In the genomic region with DNA sequence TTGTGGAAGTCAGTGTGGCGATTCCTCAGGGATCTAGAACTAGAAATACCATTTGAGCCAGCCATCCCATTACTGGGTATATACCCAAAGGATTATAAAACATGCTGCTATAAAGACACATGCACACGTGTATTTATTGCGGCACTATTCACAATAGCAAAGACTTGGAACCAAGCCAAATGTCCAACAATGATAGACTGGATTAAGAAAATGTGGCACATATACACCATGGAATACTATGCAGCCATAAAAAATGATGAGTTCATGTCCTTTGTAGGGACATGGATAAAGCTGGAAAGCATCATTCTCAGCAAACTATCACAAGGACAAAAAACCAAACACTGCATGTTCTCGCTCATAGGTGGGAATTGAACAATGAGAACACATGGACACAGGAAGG, we compare ENCODE assay signal across 2 cellular contexts. TPM values are rescaled to one million over a fixed set of nuclear protein-coding genes. Genes with fewer than 3 reads are reported as not detected.
"Had no signal": no experiment of that assay in that cellular context is flagged by ENCODE, and none has a peak within 500 bp of the region (broad histone marks: within the 10 kb centered on the region; RNA-seq: fewer than 3 reads in every experiment).

No MANE protein-coding gene starts in this region.

RNA-seq across cellular contexts. Expression of gene LHCGR, which starts 16.3 kb away (rescaled TPM):
- total RNA-seq: LHCN-M2, M059J had no signal
